ENCODE assay signal across 8 cellular contexts in genomic region chr5:78899922-78900362, GRCh38.
DNase-seq lines count a peak whose midpoint lies in the region; ATAC-seq and TF ChIP-seq lines count a peak whose summit lies in the region.

No MANE protein-coding gene starts in this region.

- no peaks in the 10 kb centered on the region for H4K20me1 ChIP-seq in HCT116 (ENCODE audit: insufficient read depth)

- H3K9me3 ChIP-seq in HCT116 (ENCODE audit: control insufficient read depth in 1 of 2, insufficient read depth in 1 of 2, low read depth in 1 of 2, low read length in 2 of 2), result no peaks in the 10 kb centered on the region
- peaks cover 2 to 22% (median 16%) of the 10 kb centered on the region in 8 donors for H3K9me3 ChIP-seq in spleen

- no TSS peak for BruUV-seq in HCT116 (replicated peaks; lab: Mats Ljungman, UMichigan)

- TF ChIP-seq RAD21 in HCT116 (IDR thresholded peaks at IDR 0.05; ENCODE audit: low read depth), result peak; percentile 91

- DNase-seq in DMS 273 (lab: John Stamatoyannopoulos, UW; ENCODE audit: unreplicated experiment) (peak; percentile 85), HCT116 (ENCODE audit: low read depth, low spot score) (peak; percentile 44), RPMI8226 (peak; percentile 64), fibroblast of gingiva (ENCODE audit: low read depth) (peak; percentile 35), spleen (no peak)
- DNase-seq in activated naive CD4-positive, alpha-beta T cell (lab: John Stamatoyannopoulos, UW), result no peak

- H3K4me1 ChIP-seq in HCT116 (ENCODE audit: control insufficient read depth in 1 of 2, insufficient read depth in 2 of 2, low read length in 2 of 2), result no peaks in the 10 kb centered on the region
- H3K4me1 ChIP-seq in spleen, result peaks cover 0 to under 1% (median 0%) of the 10 kb centered on the region in 6 donors

- H2AFZ ChIP-seq in HCT116 (ENCODE audit: low read depth, low read length, poor library complexity, severe bottlenecking), result no peak overlapping the region

- H3K4me2 ChIP-seq in HCT116 (ENCODE audit: low read length), result no peak overlapping the region

- H3K79me2 ChIP-seq in HCT116 (ENCODE audit: insufficient read depth, low read length), result no peaks in the 10 kb centered on the region

- no peaks in the 10 kb centered on the region for H3K27me3 ChIP-seq in HCT116 (ENCODE audit: insufficient read depth, low read length)
- H3K27me3 ChIP-seq in spleen (replicated peaks in 1 of 7), result no peaks in the 10 kb centered on the region

- intact Hi-C loops in HCT116 (cut with micrococcal nuclease) (loop anchor here (1.0 to 10.0 kb wide), 6 partner anchors 65 to 955 kb away; partner anchors contain the start of gene BHMT), spleen (cut with DNase I; ENCODE audit: low total_unique reads) (no loop called here)

- H3K4me3 ChIP-seq in HCT116 (replicated peaks in 1 of 2; ENCODE audit: low read depth in 1 of 2, low read length in 2 of 2) (no peak overlapping the region), spleen (no peak overlapping the region)

- no peak overlapping the region for H3K27ac ChIP-seq in HCT116 (ENCODE audit: low read depth, low read length)
- H3K27ac ChIP-seq in spleen, result no peak overlapping the region

- no peaks in the 10 kb centered on the region for H3K36me3 ChIP-seq in HCT116 (ENCODE audit: control insufficient read depth in 1 of 2, insufficient read depth in 2 of 2, low read length in 2 of 2)
- H3K36me3 ChIP-seq in spleen, result peaks cover 0 to 7% (median 0%) of the 10 kb centered on the region in 6 donors

- H3K9ac ChIP-seq in HCT116 (ENCODE audit: low read length), result no peak overlapping the region

- 18 to 57% (median 36%) methylated on average over 3 of the region's 3 CpGs for WGBS in spleen, 5 donors

- POLR2A ChIA-PET in HCT116 (lab: Charles Lee), result interaction anchor here (1.0 kb wide), 1 partner anchor 123 kb away, joined by 3 read pairs; no protein-coding TSS in a partner anchor

- H3K9me2 ChIP-seq in HCT116 (ENCODE audit: insufficient read depth), result no peaks in the 10 kb centered on the region

- ATAC-seq in HCT116 (peak; percentile 86), HG03175 (IDR thresholded peaks at IDR 0.05; ENCODE audit: unreplicated experiment) (no peak), HG03354 (IDR thresholded peaks at IDR 0.05; ENCODE audit: poor library complexity, severe bottlenecking, unreplicated experiment) (no peak)

- CTCF ChIA-PET in HCT116 (lab: Charles Lee), result interaction anchor here (0.6 to 3.2 kb wide), 33 partner anchors 10 to 1184 kb away, joined by 3 to 58 read pairs (median 5); partner anchors contain the start of gene ARSB

- RAD21 ChIA-PET in HCT116 (lab: Charles Lee; ENCODE audit: low non-redundant PET in 1 of 2, low total read pairs in 2 of 2, uncharacterized antibody in 2 of 2, unreplicated experiment in 2 of 2), result interaction anchor here (0.7 to 0.9 kb wide), 10 partner anchors 15 to 233 kb away, joined by 3 to 5 read pairs (median 4); no protein-coding TSS in a partner anchor

- TF ChIP-seq CTCF in HCT116 (IDR thresholded peaks at IDR 0.05 in 2 of 3, conservative IDR thresholded peaks at IDR 0.05 in 1 of 3; ENCODE audit: borderline replicate concordance in 1 of 3, insufficient read depth in 1 of 3, low read depth in 2 of 3, low read length in 2 of 3), result peak; percentile 76 to 96 (median 91)
- peak in 8 of 11 experiments; percentile 8 to 53 (median 42) for TF ChIP-seq CTCF in spleen (IDR thresholded peaks at IDR 0.05 in 8 of 11, conservative IDR thresholded peaks at IDR 0.05 in 3 of 11)

- TF ChIP-seq POLR2A in HCT116 (IDR thresholded peaks at IDR 0.05; ENCODE audit: borderline replicate concordance, extremely low read depth, insufficient read depth, insufficient read length) (no peak), spleen (IDR thresholded peaks at IDR 0.05) (no peak)

TF ChIP-seq in HCT116, 20 proteins besides CTCF, POLR2A, EP300 and RAD21:
- TF ChIP-seq YY1 (IDR thresholded peaks at IDR 0.05; ENCODE audit: extremely low read depth, insufficient replicate concordance, low read depth, low read length), result peak; percentile 40
- TF ChIP-seq ATF3 (IDR thresholded peaks at IDR 0.05), result no peak

Comparison
In these comparisons a context has a peak if more than half of its experiments do, and no peak if none do; other contexts are left out.
1. DNase-seq: peak in DMS 273 (single experiment), HCT116 (single experiment), RPMI8226 (single experiment) and fibroblast of gingiva (single experiment); none in spleen (single experiment) and activated naive CD4-positive, alpha-beta T cell (0 of 4).